1 cellular context compared by ENCODE assay signal in genomic region chr2:32135409-32135808, GRCh38.
TF ChIP-seq lines count a peak whose summit lies in the region.

No MANE protein-coding gene starts in this region.

TF ChIP-seq in GM23338, 12 proteins besides CTCF, POLR2A, EP300 and RAD21 (continued from another document):
- TF ChIP-seq ZNF462 (CRISPR knock-in tag; IDR thresholded peaks at IDR 0.05): no peak
